ENCODE assay signal across 16 cellular contexts in the genomic region with DNA sequence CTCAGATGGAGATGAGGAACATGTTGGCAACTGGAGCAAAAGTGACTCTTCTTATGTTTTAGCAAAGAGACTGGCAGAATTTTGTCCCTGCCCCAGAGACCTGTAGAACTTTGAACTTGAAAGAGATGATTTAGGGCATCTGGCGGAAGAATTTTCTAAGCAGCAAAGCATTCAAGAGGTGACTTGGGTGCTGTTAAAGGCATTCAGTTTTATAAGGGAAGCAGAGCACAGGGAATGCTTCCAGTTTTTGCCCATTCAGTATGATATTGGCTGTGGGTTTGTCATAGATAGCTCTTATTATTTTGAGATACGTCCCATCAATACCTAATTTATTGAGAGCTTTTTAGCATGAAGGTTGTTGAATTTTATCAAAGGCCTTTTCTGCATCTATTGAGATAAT. TPM values are rescaled to one million over a fixed set of nuclear protein-coding genes. Genes with fewer than 3 reads are reported as not detected.
"Had no signal": no experiment of that assay in that cellular context is flagged by ENCODE, and none has a peak within 500 bp of the region (broad histone marks: within the 10 kb centered on the region; RNA-seq: fewer than 3 reads in every experiment).

No MANE protein-coding gene starts in this region.

RNA-seq across cellular contexts. Expression of gene PEG3, which starts 11.8 kb away (rescaled TPM):
- total RNA-seq: activated naive CD4-positive, alpha-beta T cell treated with anti-CD3 and anti-CD28 coated beads for 36 hours; activated naive CD4-positive, alpha-beta T cell treated with anti-CD3 and anti-CD28 coated beads, Interleukin-2, amount 50 U/mL, for 72 hours; activated T-helper 1 cell treated with anti-CD3 and anti-CD28 coated beads, Interleukin-12 subunit alpha, Interleukin-12 subunit beta, Interleukin-2, Interleukin-4 antibody, amounts not matched to agents 30 ng/mL and 10 ng/mL and 1 ng/mL, durations not matched to agents 14 hours and 24 hours and 36 hours; activated T-helper 2 cell treated with anti-CD3 and anti-CD28 coated beads, Interferon-gamma antibody, Interleukin-2, Interleukin-4, amounts not matched to agents 10 μg/mL and 5 μg/mL and 100 μg/mL, durations not matched to agents 14 hours and 24 hours and 36 hours; astrocyte; cardiac muscle cell; chondrocyte had no signal
- polyA plus RNA-seq: cardiac muscle cell had no signal

RNA-seq across cellular contexts. Expression of gene ZIM2, which starts 11.8 kb away (rescaled TPM):
- total RNA-seq: activated naive CD4-positive, alpha-beta T cell treated with anti-CD3 and anti-CD28 coated beads for 36 hours; activated naive CD4-positive, alpha-beta T cell treated with anti-CD3 and anti-CD28 coated beads, Interleukin-2, amount 50 U/mL, for 72 hours; activated naive CD8-positive, alpha-beta T cell treated with anti-CD3 and anti-CD28 coated beads for 36 hours; activated naive CD8-positive, alpha-beta T cell treated with anti-CD3 and anti-CD28 coated beads, Interleukin-2, amount 10 ng/mL, durations not matched to agents 7 days and 5 days; activated T-cell treated with anti-CD3 and anti-CD28 coated beads, Interleukin-2, amount 50 U/mL, for 4 hours; activated T-cell treated with anti-CD3 and anti-CD28 coated beads, Interleukin-2, amount 50 U/mL, for 72 hours; activated T-helper 1 cell treated with anti-CD3 and anti-CD28 coated beads, Interleukin-12 subunit alpha, Interleukin-12 subunit beta, Interleukin-2, Interleukin-4 antibody, amounts not matched to agents 30 ng/mL and 10 ng/mL and 1 ng/mL, durations not matched to agents 14 hours and 24 hours and 36 hours; activated T-helper 17 cell treated with anti-CD3 and anti-CD28 coated beads, Interleukin-2, amount 50 U/mL, for 72 hours; activated T-helper 2 cell treated with anti-CD3 and anti-CD28 coated beads, Interferon-gamma antibody, Interleukin-2, Interleukin-4, amounts not matched to agents 10 μg/mL and 5 μg/mL and 100 μg/mL, durations not matched to agents 14 hours and 24 hours and 36 hours; ascending aorta; astrocyte; bronchial epithelial cell; cardiac muscle cell; cardiac septum; chondrocyte had no signal
- polyA plus RNA-seq: aorta, cardiac muscle cell had no signal
